In the genomic region with DNA sequence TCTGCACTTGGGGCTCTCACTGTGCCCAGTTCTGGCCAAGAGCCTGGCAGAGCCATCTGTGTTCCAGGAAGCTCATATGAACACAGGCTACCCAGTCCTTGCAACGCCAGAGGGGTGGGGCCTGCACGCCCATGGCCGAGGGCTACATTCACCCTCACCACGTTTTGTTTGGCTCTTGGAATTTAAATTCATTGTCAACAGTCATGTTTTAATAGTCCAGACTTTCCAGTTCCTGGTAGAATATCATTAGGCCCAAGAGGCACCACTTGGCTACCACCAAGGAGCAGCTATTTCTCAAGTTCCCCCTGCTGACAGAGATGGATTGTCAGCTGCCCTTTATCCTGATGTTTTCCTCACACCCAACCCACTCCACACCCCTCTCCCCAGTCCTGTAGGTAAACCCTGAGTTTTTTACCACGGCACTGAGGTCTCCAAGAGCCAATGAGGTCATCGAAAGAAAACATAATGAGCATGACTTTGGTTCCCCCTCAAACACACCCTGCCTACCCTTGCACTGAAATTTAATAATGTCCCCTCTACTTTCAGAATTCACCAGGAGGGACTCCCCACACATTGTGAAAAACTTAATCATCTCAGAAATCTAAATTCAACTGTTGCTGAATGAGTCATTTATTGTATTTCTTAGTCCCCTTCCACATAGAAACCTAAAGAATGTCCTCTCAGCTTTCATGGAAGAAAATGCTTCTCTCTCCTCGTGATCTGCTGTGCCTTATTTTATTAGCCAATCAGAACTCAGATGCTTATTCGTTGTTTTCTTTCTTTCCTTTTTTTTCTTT, we compare ENCODE assay signal across 8 cellular contexts.
DNase-seq lines count a peak whose midpoint lies in the region; ATAC-seq, FAIRE-seq and TF ChIP-seq lines count a peak whose summit lies in the region.

No MANE protein-coding gene starts in this region.

- intact Hi-C loops in left ventricle myocardium superior (cut with micrococcal nuclease), result no loop called here

- no peak for TF ChIP-seq POLR2A in GM12891 (IDR thresholded peaks at IDR 0.05; ENCODE audit: low read depth, low read length)

- DNase-seq in AG08396 (ENCODE audit: low spot score) (peak; percentile 57), T1000 (lab: John Stamatoyannopoulos, UW) (peak; percentile 59), left ventricle myocardium superior (peak; percentile 55), GM12891 (ENCODE audit: insufficient read length, low spot score) (no peak), T-helper 9 cell (no peak)
- DNase-seq in activated CD4-positive, alpha-beta T cell treated with anti-CD3 and anti-CD28 coated beads, Interleukin-2, amount 50 U/mL, for 1 hour, result no peak

- peak; percentile 74 for ATAC-seq in GM19395 (IDR thresholded peaks at IDR 0.05; ENCODE audit: unreplicated experiment)
- peak; percentile 90 for ATAC-seq in left ventricle myocardium superior
- no peak for ATAC-seq in GM21786 (IDR thresholded peaks at IDR 0.05; ENCODE audit: unreplicated experiment)

- FAIRE-seq in GM12891 (lab: Jason Lieb, UNC), result no peak

TF ChIP-seq in GM12891, 5 proteins besides CTCF, POLR2A, EP300 and RAD21:
- TF ChIP-seq POU2F2 (IDR thresholded peaks at IDR 0.05; ENCODE audit: low read depth, low read length) (no peak), TAF1 (IDR thresholded peaks at IDR 0.05; ENCODE audit: low read depth, low read length) (no peak), SPI1 (IDR thresholded peaks at IDR 0.05; ENCODE audit: low read depth, low read length) (no peak), PAX5 (IDR thresholded peaks at IDR 0.05; ENCODE audit: insufficient read depth, low read length, severe bottlenecking) (no peak), POLR2AphosphoS5 (IDR thresholded peaks at IDR 0.05; ENCODE audit: low read depth, low read length) (no peak)

Comparison
In these comparisons a context has a peak if more than half of its experiments do, and no peak if none do; other contexts are left out.
1. DNase-seq: peak in AG08396 (single experiment), T1000 (single experiment) and left ventricle myocardium superior (single experiment); none in GM12891 (single experiment), T-helper 9 cell (single experiment) and activated CD4-positive, alpha-beta T cell treated with anti-CD3 and anti-CD28 coated beads, Interleukin-2, amount 50 U/mL, for 1 hour (single experiment).